Comparison of ENCODE assay signal across 20 cellular contexts in the genomic region with DNA sequence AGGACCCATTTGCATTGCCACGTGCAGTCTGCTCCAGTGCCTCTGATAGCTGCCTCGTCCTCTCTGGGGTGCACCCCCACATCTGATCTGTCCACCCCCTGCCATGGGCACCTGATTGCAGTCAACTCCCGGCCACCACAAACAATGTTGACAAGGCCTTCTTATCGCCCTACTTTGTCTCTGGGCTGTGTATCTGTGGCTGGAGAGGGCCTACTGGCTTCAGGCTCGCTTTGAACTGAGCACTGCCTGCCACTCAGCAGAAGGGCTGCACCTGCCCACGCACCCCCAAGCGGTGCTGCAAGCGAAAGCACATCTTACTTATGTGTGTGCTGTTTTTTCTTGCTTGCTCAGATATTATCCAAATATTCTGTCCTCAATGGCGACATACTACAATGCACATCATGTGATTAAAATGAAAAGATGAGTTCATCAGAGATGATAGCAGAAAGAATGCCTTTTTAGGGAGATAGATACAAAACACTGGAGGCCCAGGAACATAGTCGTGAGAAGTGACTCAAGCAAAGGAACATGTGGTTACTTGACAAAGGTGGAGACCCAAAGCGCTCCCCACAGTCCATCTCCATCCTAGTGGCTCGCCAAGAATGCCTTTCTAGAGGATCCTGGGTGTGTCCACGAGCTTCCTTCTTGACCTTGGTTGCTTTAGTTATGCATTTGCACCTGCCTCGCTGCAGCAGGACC. TPM values are rescaled to one million over a fixed set of nuclear protein-coding genes. Genes with fewer than 3 reads are reported as not detected.
A peak's percentile ranks its signal among the peaks of the same experiment; 100 is the strongest.
DNase-seq lines count a peak whose midpoint lies in the region; ATAC-seq and TF ChIP-seq lines count a peak whose summit lies in the region.
"Had no signal": no experiment of that assay in that cellular context is flagged by ENCODE, and none has a peak within 500 bp of the region (broad histone marks: within the 10 kb centered on the region; RNA-seq: fewer than 3 reads in every experiment).

No MANE protein-coding gene starts in this region.

- no peak overlapping the region for H3K27ac Mint-ChIP-seq in CD4-positive, alpha-beta T cell
- peak overlapping the region; percentile 62 for H3K27ac Mint-ChIP-seq in activated T-helper 1 cell treated with anti-CD3 and anti-CD28 coated beads, Interleukin-12 subunit alpha, Interleukin-12 subunit beta, Interleukin-2, Interleukin-4 antibody, amounts not matched to agents 30 ng/mL and 10 ng/mL and 1 ng/mL, durations not matched to agents 14 hours and 24 hours and 36 hours
- H3K27ac Mint-ChIP-seq: brain had no signal

- no peaks in the 10 kb centered on the region for H3K9me3 Mint-ChIP-seq in CD4-positive, alpha-beta T cell
- no peaks in the 10 kb centered on the region for H3K9me3 Mint-ChIP-seq in activated T-helper 1 cell treated with anti-CD3 and anti-CD28 coated beads, Interleukin-12 subunit alpha, Interleukin-12 subunit beta, Interleukin-2, Interleukin-4 antibody, amounts not matched to agents 30 ng/mL and 10 ng/mL and 1 ng/mL, durations not matched to agents 14 hours and 24 hours and 36 hours
- H3K9me3 Mint-ChIP-seq: brain had no signal

- H3K27ac ChIP-seq in CD4-positive, alpha-beta T cell (ENCODE audit: low read depth, low read length) = no peak overlapping the region
- H3K27ac ChIP-seq in RWPE1 = no peak overlapping the region
- H3K27ac ChIP-seq: A549, SK-N-MC, transverse colon had no signal

- H3K4me3 Mint-ChIP-seq in CD4-positive, alpha-beta T cell = no peak overlapping the region
- no peak overlapping the region for H3K4me3 Mint-ChIP-seq in activated T-helper 1 cell treated with anti-CD3 and anti-CD28 coated beads, Interleukin-12 subunit alpha, Interleukin-12 subunit beta, Interleukin-2, Interleukin-4 antibody, amounts not matched to agents 30 ng/mL and 10 ng/mL and 1 ng/mL, durations not matched to agents 14 hours and 24 hours and 36 hours
- H3K4me3 Mint-ChIP-seq: brain had no signal

- POLR2A ChIA-PET in CD4-positive, alpha-beta T cell (lab: Charles Lee) = no interaction called here
- POLR2A ChIA-PET in RWPE1 (lab: Yijun Ruan, JAX; ENCODE audit: low non-redundant PET) = no interaction called here

- DNase-seq in activated CD4-positive, alpha-beta T cell treated with anti-CD3 and anti-CD28 coated beads for 48 hours = peak; percentile 62
- DNase-seq in activated CD4-positive, alpha-beta T cell treated with anti-CD3 and anti-CD28 coated beads for 1 hour = no peak
- DNase-seq in CD4-positive, alpha-beta T cell = peak in 3 of 10 experiments; percentile 24 to 31 (median 27)
- DNase-seq in activated T-helper 1 cell treated with anti-CD3 and anti-CD28 coated beads, Interleukin-12 subunit alpha, Interleukin-12 subunit beta, Interleukin-2, Interleukin-4 antibody, amounts not matched to agents 30 ng/mL and 10 ng/mL and 1 ng/mL, durations not matched to agents 14 hours and 24 hours and 36 hours (ENCODE audit: low spot score) = no peak
- peak; percentile 37 for DNase-seq in mesenteric fat pad (ENCODE audit: low spot score)
- DNase-seq in NCI-H446 treated with DMSO at 0.1 percent for 48 hours (lab: John Stamatoyannopoulos, UW) = no peak
- no peak for DNase-seq in occipital lobe (lab: John Stamatoyannopoulos, UW)
- DNase-seq in RWPE1 (ENCODE audit: low spot score) = no peak
- DNase-seq: Calu3, NCI-H1436, NCI-H2171, NCI-H526, small intestine, T-helper 9 cell, transverse colon had no signal

- H3K27me3 Mint-ChIP-seq in CD4-positive, alpha-beta T cell = no peaks in the 10 kb centered on the region
- peaks cover 2% of the 10 kb centered on the region for H3K27me3 Mint-ChIP-seq in activated T-helper 1 cell treated with anti-CD3 and anti-CD28 coated beads, Interleukin-12 subunit alpha, Interleukin-12 subunit beta, Interleukin-2, Interleukin-4 antibody, amounts not matched to agents 30 ng/mL and 10 ng/mL and 1 ng/mL, durations not matched to agents 14 hours and 24 hours and 36 hours (ENCODE audit: insufficient read depth)
- H3K27me3 Mint-ChIP-seq: brain had no signal

- no peaks in the 10 kb centered on the region for H3K36me3 Mint-ChIP-seq in CD4-positive, alpha-beta T cell (ENCODE audit: low read depth)
- no peaks in the 10 kb centered on the region for H3K36me3 Mint-ChIP-seq in activated T-helper 1 cell treated with anti-CD3 and anti-CD28 coated beads, Interleukin-12 subunit alpha, Interleukin-12 subunit beta, Interleukin-2, Interleukin-4 antibody, amounts not matched to agents 30 ng/mL and 10 ng/mL and 1 ng/mL, durations not matched to agents 14 hours and 24 hours and 36 hours (ENCODE audit: low read depth)
- H3K36me3 Mint-ChIP-seq: brain had no signal

- TF ChIP-seq CTCF in CD4-positive, alpha-beta T cell (IDR thresholded peaks at IDR 0.05) = no peak
- TF ChIP-seq CTCF in RWPE1 (conservative IDR thresholded peaks at IDR 0.05; ENCODE audit: low read depth) = no peak

- peak; percentile 85 for ATAC-seq in CD4-positive, alpha-beta T cell (ENCODE audit: poor library complexity)
- ATAC-seq: A549, HCT116 had no signal

- CTCF ChIA-PET in CD4-positive, alpha-beta T cell (lab: Charles Lee) = interaction anchor here (1.1 kb wide), 1 partner anchor 45 kb away, joined by 4 read pairs; no protein-coding TSS in a partner anchor
- CTCF ChIA-PET in RWPE1 (lab: Yijun Ruan, JAX) = no interaction called here

- intact Hi-C loops in CD4-positive, alpha-beta T cell (cut with DNase I, micrococcal nuclease) = no loop called here
- intact Hi-C loops in activated T-helper 1 cell treated with anti-CD3 and anti-CD28 coated beads, Interleukin-12 subunit alpha, Interleukin-12 subunit beta, Interleukin-2, Interleukin-4 antibody, amounts not matched to agents 30 ng/mL and 10 ng/mL and 1 ng/mL, durations not matched to agents 14 hours and 24 hours and 36 hours (cut with micrococcal nuclease) = no loop called here

- no peaks in the 10 kb centered on the region for H3K27me3 ChIP-seq in CD4-positive, alpha-beta T cell (ENCODE audit: control insufficient read depth, insufficient read depth, low read length)
- H3K27me3 ChIP-seq: transverse colon had no signal

- peaks cover 18% of the 10 kb centered on the region for H3K4me1 Mint-ChIP-seq in CD4-positive, alpha-beta T cell (ENCODE audit: low read depth)
- H3K4me1 Mint-ChIP-seq in activated T-helper 1 cell treated with anti-CD3 and anti-CD28 coated beads, Interleukin-12 subunit alpha, Interleukin-12 subunit beta, Interleukin-2, Interleukin-4 antibody, amounts not matched to agents 30 ng/mL and 10 ng/mL and 1 ng/mL, durations not matched to agents 14 hours and 24 hours and 36 hours (ENCODE audit: low read depth) = peaks cover 18% of the 10 kb centered on the region
- H3K4me1 Mint-ChIP-seq: brain had no signal

- H3K9me3 ChIP-seq in CD4-positive, alpha-beta T cell (ENCODE audit: control insufficient read depth, low read length) = no peaks in the 10 kb centered on the region
- H3K9me3 ChIP-seq: A549, transverse colon had no signal

RNA-seq across cellular contexts. Expression of gene FBLN7, which starts 28.8 kb away (rescaled TPM):
- total RNA-seq in CD4-positive, alpha-beta T cell = 10 to 100 TPM; 27.0 to 27.2 TPM
- total RNA-seq in activated T-helper 1 cell treated with anti-CD3 and anti-CD28 coated beads, Interleukin-12 subunit alpha, Interleukin-12 subunit beta, Interleukin-2, Interleukin-4 antibody, amounts not matched to agents 30 ng/mL and 10 ng/mL and 1 ng/mL, durations not matched to agents 14 hours and 24 hours and 36 hours = 26.4 and 29.6 TPM in 2 replicates
- total RNA-seq in mesenteric fat pad = 5.3 TPM
- total RNA-seq in occipital lobe = 0.62 TPM
- total RNA-seq: Daoy had no signal

Comparison
In these comparisons a context has a peak if more than half of its experiments do, and no peak if none do; other contexts are left out.
1. DNase-seq: peak in activated CD4-positive, alpha-beta T cell treated with anti-CD3 and anti-CD28 coated beads for 48 hours (single experiment) and mesenteric fat pad (single experiment); none in activated CD4-positive, alpha-beta T cell treated with anti-CD3 and anti-CD28 coated beads for 1 hour (single experiment), activated T-helper 1 cell treated with anti-CD3 and anti-CD28 coated beads, Interleukin-12 subunit alpha, Interleukin-12 subunit beta, Interleukin-2, Interleukin-4 antibody, amounts not matched to agents 30 ng/mL and 10 ng/mL and 1 ng/mL, durations not matched to agents 14 hours and 24 hours and 36 hours (single experiment), NCI-H446 treated with DMSO at 0.1 percent for 48 hours (single experiment), occipital lobe (single experiment) and RWPE1 (single experiment).